Comparison of ENCODE assay signal across 23 cellular contexts in genomic region chr3:183837390-183837789, GRCh38. TPM values are rescaled to one million over a fixed set of nuclear protein-coding genes. Genes with fewer than 3 reads are reported as not detected.
DNase-seq lines count a peak whose midpoint lies in the region; ATAC-seq lines count a peak whose summit lies in the region.
"Had no signal": no experiment of that assay in that cellular context is flagged by ENCODE, and none has a peak within 500 bp of the region (broad histone marks: within the 10 kb centered on the region; RNA-seq: fewer than 3 reads in every experiment).

No MANE protein-coding gene starts in this region.

- H3K14ac ChIP-seq in trophoblast cell (ENCODE audit: low read length), result no peak overlapping the region

- no peaks in the 10 kb centered on the region for H3K79me2 ChIP-seq in trophoblast cell (ENCODE audit: control insufficient read depth, insufficient read depth, low read length, poor library complexity)

- peaks cover 3% of the 10 kb centered on the region for H3K4me1 Mint-ChIP-seq in activated CD4-positive, alpha-beta memory T cell treated with anti-CD3 and anti-CD28 coated beads for 36 hours (ENCODE audit: low read depth)
- H3K4me1 Mint-ChIP-seq in activated CD4-positive, alpha-beta memory T cell treated with anti-CD3 and anti-CD28 coated beads, Interleukin-2, amount 10 ng/mL, durations not matched to agents 7 days and 5 days, result no peaks in the 10 kb centered on the region
- no peaks in the 10 kb centered on the region for H3K4me1 Mint-ChIP-seq in activated T-helper 17 cell treated with anti-CD3 and anti-CD28 coated beads, Interleukin-2, amount 50 U/mL, for 72 hours
- H3K4me1 Mint-ChIP-seq: CD14-positive monocyte had no signal

- H3K23ac ChIP-seq in trophoblast cell (ENCODE audit: low read length), result peak overlapping the region; percentile 3

- H3K4me3 ChIP-seq in trophoblast cell (ENCODE audit: low read depth, low read length) (no peak overlapping the region), aorta (ENCODE audit: low read length in 2 of 2) (no peak overlapping the region)
- H3K4me3 ChIP-seq: K562 had no signal

- no peak overlapping the region for H2AFZ ChIP-seq in trophoblast cell (ENCODE audit: insufficient read depth, low read length, poor library complexity)

- H3K79me1 ChIP-seq in trophoblast cell (ENCODE audit: low read length), result no peaks in the 10 kb centered on the region

- H3K36me3 ChIP-seq in trophoblast cell (ENCODE audit: control insufficient read depth in 1 of 2, insufficient read depth in 2 of 2, low read length in 2 of 2), result peaks cover 23 to 31% of the 10 kb centered on the region in 2 experiments
- H3K36me3 ChIP-seq in aorta (ENCODE audit: control insufficient read depth in 1 of 2, insufficient read depth in 2 of 2, low read length in 1 of 2), result peaks cover 0 to 9% of the 10 kb centered on the region in 2 donors

- H3K18ac ChIP-seq in trophoblast cell (ENCODE audit: low read length), result no peak overlapping the region

- H3K27me3 Mint-ChIP-seq in activated CD4-positive, alpha-beta memory T cell treated with anti-CD3 and anti-CD28 coated beads for 36 hours, result no peaks in the 10 kb centered on the region
- no peaks in the 10 kb centered on the region for H3K27me3 Mint-ChIP-seq in activated CD4-positive, alpha-beta memory T cell treated with anti-CD3 and anti-CD28 coated beads, Interleukin-2, amount 10 ng/mL, durations not matched to agents 7 days and 5 days
- H3K27me3 Mint-ChIP-seq in activated T-helper 17 cell treated with anti-CD3 and anti-CD28 coated beads, Interleukin-2, amount 50 U/mL, for 72 hours, result no peaks in the 10 kb centered on the region

- no peak overlapping the region for H2BK120ac ChIP-seq in trophoblast cell (ENCODE audit: insufficient read depth, low read length, poor library complexity)

- H3K9me3 Mint-ChIP-seq in activated CD4-positive, alpha-beta memory T cell treated with anti-CD3 and anti-CD28 coated beads for 36 hours, result no peaks in the 10 kb centered on the region
- H3K9me3 Mint-ChIP-seq in activated CD4-positive, alpha-beta memory T cell treated with anti-CD3 and anti-CD28 coated beads, Interleukin-2, amount 10 ng/mL, durations not matched to agents 7 days and 5 days, result no peaks in the 10 kb centered on the region
- no peaks in the 10 kb centered on the region for H3K9me3 Mint-ChIP-seq in activated T-helper 17 cell treated with anti-CD3 and anti-CD28 coated beads, Interleukin-2, amount 50 U/mL, for 72 hours
- H3K9me3 Mint-ChIP-seq: CD14-positive monocyte had no signal

- no peak overlapping the region for H3K4me3 Mint-ChIP-seq in activated CD4-positive, alpha-beta memory T cell treated with anti-CD3 and anti-CD28 coated beads for 36 hours
- no peak overlapping the region for H3K4me3 Mint-ChIP-seq in activated CD4-positive, alpha-beta memory T cell treated with anti-CD3 and anti-CD28 coated beads, Interleukin-2, amount 10 ng/mL, durations not matched to agents 7 days and 5 days
- H3K4me3 Mint-ChIP-seq in activated T-helper 17 cell treated with anti-CD3 and anti-CD28 coated beads, Interleukin-2, amount 50 U/mL, for 72 hours, result no peak overlapping the region
- H3K4me3 Mint-ChIP-seq: CD14-positive monocyte had no signal

- no peak overlapping the region for H2BK12ac ChIP-seq in trophoblast cell (ENCODE audit: low read length)

- H3K4me2 ChIP-seq in trophoblast cell (ENCODE audit: low read length), result no peak overlapping the region

- no peak overlapping the region for H4K12ac ChIP-seq in trophoblast cell (ENCODE audit: low read depth, low read length)

- H3K27me3 ChIP-seq in trophoblast cell (ENCODE audit: insufficient read depth, low read length), result no peaks in the 10 kb centered on the region
- H3K27me3 ChIP-seq in aorta (ENCODE audit: control insufficient read depth in 1 of 2, insufficient read depth in 2 of 2, low read length in 1 of 2), result no peaks in the 10 kb centered on the region
- H3K27me3 ChIP-seq: BE2C had no signal

- peaks cover 0 to 3% of the 10 kb centered on the region in 2 experiments for H3K4me1 ChIP-seq in trophoblast cell (ENCODE audit: control insufficient read depth in 1 of 2, insufficient read depth in 2 of 2, low read length in 2 of 2)
- no peaks in the 10 kb centered on the region for H3K4me1 ChIP-seq in aorta (ENCODE audit: control insufficient read depth in 1 of 2, insufficient read depth in 2 of 2, low read length in 2 of 2)
- H3K4me1 ChIP-seq: BE2C had no signal

- WGBS in trophoblast cell (ENCODE audit: extremely low coverage, insufficient coverage, insufficient read length), result no CpG with 5 or more reads among the region's 9 CpGs
- WGBS in aorta, 2 donors, result 92 to 95% methylated on average over 9 of the region's 9 CpGs

- H2AK5ac ChIP-seq in trophoblast cell (ENCODE audit: low read length), result no peak overlapping the region

- DNase-seq in activated CD4-positive, alpha-beta memory T cell treated with anti-CD3 and anti-CD28 coated beads for 36 hours, result peak; percentile 28
- no peak for DNase-seq in activated CD4-positive, alpha-beta memory T cell treated with anti-CD3 and anti-CD28 coated beads, Interleukin-2, amount 10 ng/mL, durations not matched to agents 7 days and 5 days
- DNase-seq in cardiac septum (ENCODE audit: low spot score) (peak; percentile 63), Right ventricle myocardium inferior (ENCODE audit: missing footprints) (no peak), trophoblast cell (no peak), NCI-H510A treated with DMSO at 0.1 percent for 48 hours (lab: John Stamatoyannopoulos, UW) (no peak), aorta (no peak)
- DNase-seq: 8988T, ACHN, BE2C, Calu3, DMS153, Kasumi-1, NCI-H1092 treated with DMSO at 0.1 percent for 48 hours, NCI-H1436 treated with DMSO at 0.1 percent for 48 hours, NCI-H187 treated with DMSO at 0.1 percent for 48 hours, NCI-H2171 treated with DMSO at 0.1 percent for 48 hours, NCI-H345, NCI-H524 treated with DMSO at 0.1 percent for 48 hours, NCI-H774 had no signal

- no peak overlapping the region for H2BK5ac ChIP-seq in trophoblast cell (ENCODE audit: low read depth, low read length, poor library complexity)

- no peak overlapping the region for H4K91ac ChIP-seq in trophoblast cell (ENCODE audit: low read depth, low read length)

- POLR2A ChIA-PET in activated CD4-positive, alpha-beta memory T cell treated with anti-CD3 and anti-CD28 coated beads for 36 hours (lab: Charles Lee), result no interaction called here
- POLR2A ChIA-PET in activated CD4-positive, alpha-beta memory T cell treated with anti-CD3 and anti-CD28 coated beads, Interleukin-2, amount 10 ng/mL, durations not matched to agents 7 days and 5 days (lab: Charles Lee), result no interaction called here

- no peak overlapping the region for H4K8ac ChIP-seq in trophoblast cell (ENCODE audit: low read depth, low read length)

- peaks cover 30% of the 10 kb centered on the region for H3K36me3 Mint-ChIP-seq in activated CD4-positive, alpha-beta memory T cell treated with anti-CD3 and anti-CD28 coated beads for 36 hours
- H3K36me3 Mint-ChIP-seq in activated CD4-positive, alpha-beta memory T cell treated with anti-CD3 and anti-CD28 coated beads, Interleukin-2, amount 10 ng/mL, durations not matched to agents 7 days and 5 days (ENCODE audit: low read depth), result peaks cover 33% of the 10 kb centered on the region
- H3K36me3 Mint-ChIP-seq in activated T-helper 17 cell treated with anti-CD3 and anti-CD28 coated beads, Interleukin-2, amount 50 U/mL, for 72 hours (ENCODE audit: low read depth), result peaks cover 92% of the 10 kb centered on the region

- no peak overlapping the region for H3K27ac ChIP-seq in trophoblast cell (ENCODE audit: low read depth, low read length)
- H3K27ac ChIP-seq in aorta (ENCODE audit: low read depth in 1 of 2, low read length in 2 of 2), result no peak overlapping the region

- ATAC-seq in Right ventricle myocardium inferior (no peak), aorta (ENCODE audit: low FRiP score) (no peak)
- ATAC-seq in activated T-helper 17 cell treated with anti-CD3 and anti-CD28 coated beads, Interleukin-2, amount 50 U/mL, for 72 hours (replicated peaks), result peak; percentile 46
- ATAC-seq: K562 had no signal

- intact Hi-C loops in activated CD4-positive, alpha-beta memory T cell treated with anti-CD3 and anti-CD28 coated beads for 36 hours (cut with micrococcal nuclease), result no loop called here
- intact Hi-C loops in cardiac septum (cut with DNase I), result no loop called here
- intact Hi-C loops in Right ventricle myocardium inferior (cut with DNase I), result no loop called here
- intact Hi-C loops in aorta (cut with DNase I), result no loop called here

- H3K27ac Mint-ChIP-seq in activated CD4-positive, alpha-beta memory T cell treated with anti-CD3 and anti-CD28 coated beads for 36 hours, result no peak overlapping the region
- H3K27ac Mint-ChIP-seq in activated CD4-positive, alpha-beta memory T cell treated with anti-CD3 and anti-CD28 coated beads, Interleukin-2, amount 10 ng/mL, durations not matched to agents 7 days and 5 days, result no peak overlapping the region
- H3K27ac Mint-ChIP-seq in activated T-helper 17 cell treated with anti-CD3 and anti-CD28 coated beads, Interleukin-2, amount 50 U/mL, for 72 hours, result peak overlapping the region; percentile 29

- CTCF ChIA-PET in activated CD4-positive, alpha-beta memory T cell treated with anti-CD3 and anti-CD28 coated beads for 36 hours (lab: Charles Lee), result no interaction called here
- CTCF ChIA-PET in activated CD4-positive, alpha-beta memory T cell treated with anti-CD3 and anti-CD28 coated beads, Interleukin-2, amount 10 ng/mL, durations not matched to agents 7 days and 5 days (lab: Charles Lee), result no interaction called here

- H3K9me3 ChIP-seq in trophoblast cell (ENCODE audit: insufficient read depth, low read depth, low read length) (no peaks in the 10 kb centered on the region), aorta (ENCODE audit: control insufficient read depth, low read length) (no peaks in the 10 kb centered on the region)
- H3K9me3 ChIP-seq: BE2C had no signal

- H3K9ac ChIP-seq in trophoblast cell (ENCODE audit: low read length), result peak overlapping the region; percentile 19

- H3K4ac ChIP-seq in trophoblast cell (ENCODE audit: low read depth, low read length), result no peak overlapping the region

RNA-seq across cellular contexts. Expression of gene MAP6D1, which starts 12.0 kb away (rescaled TPM):
- total RNA-seq in activated CD4-positive, alpha-beta memory T cell treated with anti-CD3 and anti-CD28 coated beads for 36 hours, result under 1 TPM; 0.70 to 1.00 TPM
- total RNA-seq in activated CD4-positive, alpha-beta memory T cell treated with anti-CD3 and anti-CD28 coated beads, Interleukin-2, amount 10 ng/mL, durations not matched to agents 7 days and 5 days, result under 1 TPM in 1 of 2 experiments, not detected in 1; 0.55 TPM
- total RNA-seq in cardiac septum (2.3 TPM), Right ventricle myocardium inferior (2.2 TPM), aorta (1 to 10 TPM; 1.7 TPM)
- total RNA-seq in activated T-helper 17 cell treated with anti-CD3 and anti-CD28 coated beads, Interleukin-2, amount 50 U/mL, for 72 hours, result 1 to 10 TPM; 1.4 to 2.0 TPM
- polyA plus RNA-seq in trophoblast cell (2013), result 3.0 and 3.5 TPM in 2 replicates
- not detected for polyA plus RNA-seq in aorta

RNA-seq across cellular contexts. Expression of gene PARL, which starts 47.3 kb away (rescaled TPM):
- 10 to 100 TPM; 77.1 to 84.1 TPM for total RNA-seq in activated CD4-positive, alpha-beta memory T cell treated with anti-CD3 and anti-CD28 coated beads for 36 hours
- total RNA-seq in activated CD4-positive, alpha-beta memory T cell treated with anti-CD3 and anti-CD28 coated beads, Interleukin-2, amount 10 ng/mL, durations not matched to agents 7 days and 5 days, result 10 to 100 TPM; 47.6 to 49.0 TPM
- total RNA-seq in cardiac septum, result 57.2 TPM
- total RNA-seq in Right ventricle myocardium inferior, result 56.5 TPM
- total RNA-seq in activated T-helper 17 cell treated with anti-CD3 and anti-CD28 coated beads, Interleukin-2, amount 50 U/mL, for 72 hours, result 10 to 100 TPM; 78.9 to 97.6 TPM
- polyA plus RNA-seq in trophoblast cell (2013), result 54.4 and 56.6 TPM in 2 replicates
- 10 to 100 TPM; 49.5 to 56.5 TPM for total RNA-seq in aorta
- polyA plus RNA-seq in aorta, result 10 to 100 TPM; 64.2 to 76.4 TPM

Comparison
In these comparisons a context has a peak if more than half of its experiments do, and no peak if none do; other contexts are left out.
1. DNase-seq: peak in activated CD4-positive, alpha-beta memory T cell treated with anti-CD3 and anti-CD28 coated beads for 36 hours (single experiment) and cardiac septum (single experiment); none in activated CD4-positive, alpha-beta memory T cell treated with anti-CD3 and anti-CD28 coated beads, Interleukin-2, amount 10 ng/mL, durations not matched to agents 7 days and 5 days (single experiment), Right ventricle myocardium inferior (single experiment), trophoblast cell (0 of 2), NCI-H510A treated with DMSO at 0.1 percent for 48 hours (single experiment) and aorta (0 of 2).